Comparison of ENCODE assay signal across 14 cellular contexts in the genomic region with DNA sequence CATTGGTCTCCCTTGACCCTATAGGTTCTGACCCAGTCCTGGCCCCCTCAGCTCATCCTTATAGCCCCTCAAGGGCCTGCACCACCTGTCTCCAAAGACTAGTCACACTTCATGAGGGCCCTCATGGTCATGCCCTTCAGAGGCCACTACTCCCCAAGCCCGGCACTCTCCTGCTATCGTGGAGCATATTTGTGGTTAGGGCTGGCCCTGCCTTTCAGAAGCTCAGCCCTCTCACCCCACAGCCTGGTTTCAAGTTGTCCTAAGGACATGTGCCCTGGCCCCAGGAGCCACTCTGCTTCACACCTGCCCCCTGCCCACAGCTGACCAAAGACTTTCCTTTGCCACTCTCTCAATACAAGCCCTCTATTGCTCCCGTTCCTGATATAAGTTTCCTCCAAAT.
"Had no signal": no experiment of that assay in that cellular context is flagged by ENCODE, and none has a peak within 500 bp of the region (broad histone marks: within the 10 kb centered on the region; RNA-seq: fewer than 3 reads in every experiment).

No MANE protein-coding gene starts in this region.

- H3K9me3 ChIP-seq: ascending aorta, heart left ventricle, left ventricle myocardium inferior, stomach had no signal

- DNase-seq: activated CD4-positive, alpha-beta T cell treated with anti-CD3 and anti-CD28 coated beads for 1 hour; activated CD4-positive, alpha-beta T cell treated with anti-CD3 and anti-CD28 coated beads, Interleukin-2, amount 50 U/mL, for 48 hours; activated CD8-positive, alpha-beta memory T cell treated with anti-CD3 and anti-CD28 coated beads, Interleukin-2, amount 10 ng/mL, durations not matched to agents 7 days and 5 days; activated gamma-delta T cell; activated T-cell treated with anti-CD3 and anti-CD28 coated beads, Interleukin-2, amount 50 U/mL, for 4 hours; foreskin melanocyte; heart left ventricle; islet precursor cell; left ventricle myocardium inferior; mesendoderm; stomach had no signal

- H3K79me2 ChIP-seq: parathyroid adenoma had no signal

- H2AFZ ChIP-seq: parathyroid adenoma had no signal

- ATAC-seq: activated CD8-positive, alpha-beta memory T cell treated with anti-CD3 and anti-CD28 coated beads, Interleukin-2, amount 10 ng/mL, durations not matched to agents 7 days and 5 days; activated T-cell treated with anti-CD3 and anti-CD28 coated beads, Interleukin-2, amount 50 U/mL, for 4 hours; heart left ventricle had no signal

- H3K36me3 ChIP-seq: ascending aorta, heart left ventricle, left ventricle myocardium inferior, stomach had no signal

- H3K4me3 ChIP-seq: ascending aorta, heart left ventricle, left ventricle myocardium inferior, skin epidermis, stomach had no signal

- H3K27ac ChIP-seq: ascending aorta, heart left ventricle, left ventricle myocardium inferior, parathyroid adenoma, skin epidermis, stomach had no signal
